ENCODE assay signal across 16 cellular contexts in the genomic region with DNA sequence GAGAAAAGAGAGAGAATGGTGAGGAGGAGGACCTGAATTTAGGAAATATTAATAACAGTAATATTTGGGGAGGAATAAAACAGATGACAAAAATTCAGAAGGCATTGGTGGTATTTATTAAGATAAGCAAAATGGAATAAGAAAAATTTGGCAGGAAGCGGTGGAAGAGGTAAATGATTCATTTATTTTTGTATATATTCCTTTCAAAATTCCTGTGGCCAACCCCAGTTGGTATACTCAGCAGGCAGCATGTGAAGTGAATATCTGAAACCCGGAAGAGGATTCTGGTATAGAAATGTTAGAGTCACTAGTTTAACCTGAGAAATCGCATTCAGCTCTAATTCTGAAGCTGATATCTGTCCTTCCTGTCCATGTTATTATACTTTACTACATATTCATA.
DNase-seq lines count a peak whose midpoint lies in the region; ATAC-seq and TF ChIP-seq lines count a peak whose summit lies in the region.
"Had no signal": no experiment of that assay in that cellular context is flagged by ENCODE, and none has a peak within 500 bp of the region (broad histone marks: within the 10 kb centered on the region; RNA-seq: fewer than 3 reads in every experiment).

No MANE protein-coding gene starts in this region.

- H4K20me1 ChIP-seq in osteoblast (ENCODE audit: insufficient read depth, low read length) (no peaks in the 10 kb centered on the region), hepatocyte (ENCODE audit: insufficient read depth, poor library complexity, severe bottlenecking) (no peaks in the 10 kb centered on the region)

- H3K27me3 Mint-ChIP-seq in activated T-cell treated with anti-CD3 and anti-CD28 coated beads, Interleukin-2, amount 50 U/mL, for 4 hours (ENCODE audit: low read depth): no peaks in the 10 kb centered on the region

- peaks cover 2% of the 10 kb centered on the region for H3K9me3 ChIP-seq in osteoblast (ENCODE audit: low read depth, low read length)
- no peaks in the 10 kb centered on the region for H3K9me3 ChIP-seq in hepatocyte (ENCODE audit: low read depth)

- no peaks in the 10 kb centered on the region for H3K9me2 ChIP-seq in hepatocyte (replicated peaks; ENCODE audit: insufficient read depth)

- H3K9me3 Mint-ChIP-seq in activated T-cell treated with anti-CD3 and anti-CD28 coated beads, Interleukin-2, amount 50 U/mL, for 4 hours: peaks cover 11% of the 10 kb centered on the region

- H3K36me3 Mint-ChIP-seq in activated T-cell treated with anti-CD3 and anti-CD28 coated beads, Interleukin-2, amount 50 U/mL, for 4 hours (ENCODE audit: insufficient read depth): no peaks in the 10 kb centered on the region

- H3K4me1 Mint-ChIP-seq in activated T-cell treated with anti-CD3 and anti-CD28 coated beads, Interleukin-2, amount 50 U/mL, for 4 hours (ENCODE audit: low read depth): no peaks in the 10 kb centered on the region

- H3K27me3 ChIP-seq in osteoblast (ENCODE audit: insufficient read depth, low read length): no peaks in the 10 kb centered on the region
- no peaks in the 10 kb centered on the region for H3K27me3 ChIP-seq in hepatocyte

- no peak overlapping the region for H3K4me3 Mint-ChIP-seq in activated T-cell treated with anti-CD3 and anti-CD28 coated beads, Interleukin-2, amount 50 U/mL, for 4 hours

- 93% methylated on average over 3 of the region's 3 CpGs for WGBS in hepatocyte (ENCODE audit: low lambda C conversion rate, missing lambda C conversion rate)

- peak overlapping the region; percentile 28 for H3K27ac ChIP-seq in osteoblast (ENCODE audit: low read depth, low read length)
- no peak overlapping the region for H3K27ac ChIP-seq in hepatocyte
- H3K27ac ChIP-seq: C4-2B, KMS-11 had no signal

- TF ChIP-seq CTCF in osteoblast (IDR thresholded peaks at IDR 0.05; ENCODE audit: extremely low read depth, low read depth, low read length) (no peak), hepatocyte (IDR thresholded peaks at IDR 0.05; ENCODE audit: poor library complexity) (no peak)

- peak overlapping the region; percentile 35 for H2AFZ ChIP-seq in osteoblast (ENCODE audit: low read length)
- H2AFZ ChIP-seq in hepatocyte: no peak overlapping the region

- peak; percentile 9 for DNase-seq in AG20443 (ENCODE audit: low spot score)
- DNase-seq in HT1080 (ENCODE audit: low read depth): peak; percentile 4
- peak; percentile 49 for DNase-seq in astrocyte of the hippocampus (ENCODE audit: low read depth, low spot score)
- DNase-seq in osteoblast (ENCODE audit: insufficient read length, low spot score, missing footprints): peak; percentile 17
- no peak for DNase-seq in stimulated activated CD4-positive, alpha-beta T cell treated with anti-CD3 and anti-CD28 coated beads, Interleukin-4, amount 100 ng/mL, for 1 hour
- no peak for DNase-seq in activated T-cell treated with anti-CD3 and anti-CD28 coated beads, Interleukin-2, amount 50 U/mL, for 48 hours
- no peak for DNase-seq in activated T-cell treated with anti-CD3 and anti-CD28 coated beads, Interleukin-2, amount 50 U/mL, for 4 hours
- no peak for DNase-seq in hepatocyte (ENCODE audit: low spot score)
- DNase-seq: DMS 273 treated with DMSO at 0.1 percent for 48 hours, NCI-H1105, NCI-H1694, NCI-H524 treated with DMSO at 0.1 percent for 48 hours had no signal

- ATAC-seq in activated T-cell treated with anti-CD3 and anti-CD28 coated beads, Interleukin-2, amount 50 U/mL, for 4 hours: no peak
- ATAC-seq: HepG2, Panc1 had no signal

- no peaks in the 10 kb centered on the region for H3K79me2 ChIP-seq in osteoblast (ENCODE audit: insufficient read depth, low read length)
- H3K79me2 ChIP-seq in hepatocyte: no peaks in the 10 kb centered on the region

- H3K4me3 ChIP-seq in osteoblast (ENCODE audit: insufficient read depth, low read length) (no peak overlapping the region), hepatocyte (no peak overlapping the region)

- no peak overlapping the region for H3K4me2 ChIP-seq in osteoblast (ENCODE audit: insufficient read depth, low read length)
- H3K4me2 ChIP-seq in hepatocyte: no peak overlapping the region
- H3K4me2 ChIP-seq: KMS-11 had no signal

- no peaks in the 10 kb centered on the region for H3K36me3 ChIP-seq in osteoblast (ENCODE audit: insufficient read depth, low read length)
- no peaks in the 10 kb centered on the region for H3K36me3 ChIP-seq in hepatocyte (replicated peaks; ENCODE audit: insufficient read depth, low read depth)

- H3K4me1 ChIP-seq in osteoblast (ENCODE audit: insufficient read depth, low read length) (no peaks in the 10 kb centered on the region), hepatocyte (ENCODE audit: insufficient read depth) (no peaks in the 10 kb centered on the region)

Comparison
In these comparisons a context has a peak if more than half of its experiments do, and no peak if none do; other contexts are left out.
1. DNase-seq: peak in AG20443 (single experiment), HT1080 (single experiment), astrocyte of the hippocampus (single experiment) and osteoblast (single experiment); none in stimulated activated CD4-positive, alpha-beta T cell treated with anti-CD3 and anti-CD28 coated beads, Interleukin-4, amount 100 ng/mL, for 1 hour (single experiment), activated T-cell treated with anti-CD3 and anti-CD28 coated beads, Interleukin-2, amount 50 U/mL, for 48 hours (0 of 2), activated T-cell treated with anti-CD3 and anti-CD28 coated beads, Interleukin-2, amount 50 U/mL, for 4 hours (single experiment) and hepatocyte (single experiment).